Comparison of ENCODE assay signal across 16 cellular contexts in the genomic region with DNA sequence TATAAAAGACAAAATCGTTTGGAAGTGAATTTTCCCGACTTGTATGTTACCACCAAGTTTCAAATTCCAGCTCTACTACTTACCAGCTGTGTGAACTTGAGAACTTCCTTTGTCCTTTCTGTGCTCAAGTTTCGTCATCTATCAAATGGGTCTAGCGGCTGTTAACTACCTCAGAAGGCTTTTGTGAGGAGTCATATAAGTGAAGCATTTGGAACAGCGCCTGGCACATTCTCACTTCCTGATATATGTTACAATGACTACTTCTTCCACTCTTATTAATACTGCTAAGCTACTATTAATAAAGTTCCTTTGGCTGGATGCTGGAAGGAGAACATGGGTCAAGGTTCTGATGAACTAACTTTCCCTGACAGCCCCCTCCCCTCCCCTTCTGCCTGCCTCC.
DNase-seq lines count a peak whose midpoint lies in the region; ATAC-seq, FAIRE-seq and TF ChIP-seq lines count a peak whose summit lies in the region.
"Had no signal": no experiment of that assay in that cellular context is flagged by ENCODE, and none has a peak within 500 bp of the region (broad histone marks: within the 10 kb centered on the region; RNA-seq: fewer than 3 reads in every experiment).

No MANE protein-coding gene starts in this region.

- H2BK20ac ChIP-seq in IMR-90 (ENCODE audit: low read depth, low read length), result 0 out of 2 replicates have a peak overlapping the region, but pooled peaks have one; percentile 3

- BruUV-seq in A673 (replicated peaks; lab: Mats Ljungman, UMichigan) (no TSS peak), IMR-90 (replicated peaks; lab: Mats Ljungman, UMichigan) (no TSS peak), K562 (replicated peaks; lab: Mats Ljungman, UMichigan) (no TSS peak)

- H2BK120ac ChIP-seq in IMR-90 (ENCODE audit: low read depth, low read length), result 0 out of 2 replicates have a peak overlapping the region, but pooled peaks have one; percentile 45

- peak overlapping the region; percentile 64 for H2BK5ac ChIP-seq in IMR-90 (ENCODE audit: low read depth, low read length, poor library complexity, severe bottlenecking)

- no peak for TF ChIP-seq EP300 in K562 (IDR thresholded peaks at IDR 0.05; ENCODE audit: low read length)

- no peaks in the 10 kb centered on the region for H3K36me3 ChIP-seq in A673 (ENCODE audit: insufficient read depth, low read length, poor library complexity, severe bottlenecking)
- H3K36me3 ChIP-seq in IMR-90 (ENCODE audit: control insufficient read depth, insufficient read depth, low read length), result peaks cover 16% of the 10 kb centered on the region
- no peaks in the 10 kb centered on the region for H3K36me3 ChIP-seq in K562 (ENCODE audit: control insufficient read depth, insufficient read depth, low read length)
- H3K36me3 ChIP-seq in muscle layer of duodenum (ENCODE audit: control insufficient read depth in 1 of 2, insufficient read depth in 2 of 2, low read length in 2 of 2), result no peaks in the 10 kb centered on the region
- no peaks in the 10 kb centered on the region for H3K36me3 ChIP-seq in upper lobe of right lung

- peak; percentile 15; the same call in 1 of the 2 replicates for ATAC-seq in IMR-90 (ENCODE audit: low read depth)
- ATAC-seq in K562, result no peak
- no peak for ATAC-seq in activated T-helper 17 cell treated with anti-CD3 and anti-CD28 coated beads, Interleukin-2, amount 50 U/mL, for 72 hours (replicated peaks)
- no peak for ATAC-seq in upper lobe of right lung
- ATAC-seq: stimulated activated naive CD8-positive, alpha-beta T cell treated with anti-CD3 and anti-CD28 coated beads, Interleukin-15, Interleukin-2, amounts not matched to agents 100 U/mL and 50 U/mL, for 24 hours had no signal

- no peak overlapping the region for H3K23ac ChIP-seq in IMR-90 (ENCODE audit: low read depth, low read length)

- peak overlapping the region; percentile 23; the same call in 1 of the 2 replicates for H2AK5ac ChIP-seq in IMR-90 (ENCODE audit: low read depth, low read length)

- H3K56ac ChIP-seq in IMR-90 (ENCODE audit: extremely low read depth, insufficient read depth, low read length), result no peak overlapping the region

- H4K5ac ChIP-seq in IMR-90 (ENCODE audit: low read depth, low read length), result no peak overlapping the region

- peak; percentile 31 for DNase-seq in A673 (ENCODE audit: low spot score)
- DNase-seq in IMR-90, result peak; percentile 94
- no peak for DNase-seq in K562 (ENCODE audit: extremely low read depth in 1 of 4, low spot score in 3 of 4)
- no peak for DNase-seq in LoVo (ENCODE audit: low spot score)
- no peak for DNase-seq in activated CD4-positive, alpha-beta T cell treated with anti-CD3 and anti-CD28 coated beads for 4 hours
- no peak for DNase-seq in upper lobe of right lung
- DNase-seq: ACHN; endodermal cell; NCI-H2081 treated with DMSO at 0.1 percent for 48 hours; stimulated activated naive CD8-positive, alpha-beta T cell treated with anti-CD3 and anti-CD28 coated beads, Interleukin-15, Interleukin-2, amounts not matched to agents 100 U/mL and 50 U/mL, for 24 hours had no signal

- H3K27ac Mint-ChIP-seq in activated T-helper 17 cell treated with anti-CD3 and anti-CD28 coated beads, Interleukin-2, amount 50 U/mL, for 72 hours, result no peak overlapping the region
- H3K27ac Mint-ChIP-seq: activated naive CD4-positive, alpha-beta T cell treated with anti-CD3 and anti-CD28 coated beads, Interleukin-2, amount 50 U/mL, for 24 hours; endodermal cell had no signal

- in situ Hi-C loops in IMR-90 (cut with MboI; ENCODE audit: low sequenced_read_pairs), result no loop called here
- in situ Hi-C loops in K562 (cut with MboI), result no loop called here

- CTCF ChIA-PET in A673 (lab: Charles Lee), result no interaction called here
- CTCF ChIA-PET in IMR-90 (lab: Yijun Ruan, JAX), result no interaction called here
- CTCF ChIA-PET in K562 (lab: Yijun Ruan, JAX; ENCODE audit: low intra/inter-chr PET ratio), result no interaction called here

- H3K9me3 ChIP-seq in A673 (ENCODE audit: low read depth, low read length, poor library complexity, severe bottlenecking), result no peaks in the 10 kb centered on the region
- H3K9me3 ChIP-seq in IMR-90 (ENCODE audit: control insufficient read depth, insufficient read depth, low read length), result no peaks in the 10 kb centered on the region
- no peaks in the 10 kb centered on the region for H3K9me3 ChIP-seq in K562 (replicated peaks; ENCODE audit: control insufficient read depth, insufficient read depth, low read depth, low read length)
- H3K9me3 ChIP-seq in muscle layer of duodenum (ENCODE audit: control insufficient read depth in 1 of 2, low read length in 2 of 2), result no peaks in the 10 kb centered on the region
- H3K9me3 ChIP-seq in upper lobe of right lung, result no peaks in the 10 kb centered on the region

- no peaks in the 10 kb centered on the region for H3K27me3 ChIP-seq in A673 (replicated peaks; ENCODE audit: insufficient read depth, low read depth, low read length, poor library complexity)
- H3K27me3 ChIP-seq in IMR-90 (ENCODE audit: control insufficient read depth, insufficient read depth, low read length), result no peaks in the 10 kb centered on the region
- H3K27me3 ChIP-seq in K562 (ENCODE audit: control insufficient read depth in 2 of 2, insufficient read depth in 2 of 2, low read length in 2 of 2), result no peaks in the 10 kb centered on the region
- H3K27me3 ChIP-seq in muscle layer of duodenum (ENCODE audit: low read depth, low read length), result no peaks in the 10 kb centered on the region
- no peaks in the 10 kb centered on the region for H3K27me3 ChIP-seq in upper lobe of right lung

- H3K14ac ChIP-seq in IMR-90 (replicated peaks; ENCODE audit: low read depth, low read length), result no peak overlapping the region

- H3K4me3 Mint-ChIP-seq in activated T-helper 17 cell treated with anti-CD3 and anti-CD28 coated beads, Interleukin-2, amount 50 U/mL, for 72 hours, result no peak overlapping the region
- H3K4me3 Mint-ChIP-seq: activated naive CD4-positive, alpha-beta T cell treated with anti-CD3 and anti-CD28 coated beads, Interleukin-2, amount 50 U/mL, for 24 hours; central memory CD8-positive, alpha-beta T cell; endodermal cell had no signal

- intact Hi-C loops in A673 (cut with micrococcal nuclease; ENCODE audit: unreplicated experiment), result no loop called here
- intact Hi-C loops in IMR-90 (cut with micrococcal nuclease), result no loop called here
- intact Hi-C loops in K562 (cut with micrococcal nuclease), result no loop called here
- intact Hi-C loops in upper lobe of right lung (cut with DNase I), result no loop called here

- H3K4ac ChIP-seq in IMR-90 (ENCODE audit: low read depth, low read length), result peak overlapping the region; percentile 56; the same call in 1 of the 2 replicates

- POLR2A ChIA-PET in A673 (lab: Charles Lee; ENCODE audit: low non-redundant PET) (no interaction called here), IMR-90 (lab: Charles Lee; ENCODE audit: unreplicated experiment) (no interaction called here), K562 (lab: Yijun Ruan, JAX) (interaction anchor here (0.7 to 1.6 kb wide), 3 partner anchors 9 to 61 kb away, joined by 3 to 5 read pairs (median 4); no protein-coding TSS in a partner anchor)

- H4K91ac ChIP-seq in IMR-90 (ENCODE audit: insufficient read depth, low read depth, low read length), result no peak overlapping the region

- TF ChIP-seq POLR2A in IMR-90 (IDR thresholded peaks at IDR 0.05; ENCODE audit: low read depth, low read length) (no peak), K562 (conservative IDR thresholded peaks at IDR 0.05) (no peak)

- H4K20me1 ChIP-seq in IMR-90 (ENCODE audit: insufficient read depth, low read length) (peaks cover 81% of the 10 kb centered on the region; the same call in 1 of the 2 replicates), K562 (replicated peaks; ENCODE audit: control insufficient read depth, insufficient read depth, low read length) (no peaks in the 10 kb centered on the region)

- H3K9ac ChIP-seq in IMR-90 (ENCODE audit: low read depth, low read length) (no peak overlapping the region), K562 (ENCODE audit: insufficient read depth in 1 of 2, low read depth in 2 of 2, low read length in 2 of 2) (no peak overlapping the region)

- no peaks in the 10 kb centered on the region for H3K36me3 Mint-ChIP-seq in activated T-helper 17 cell treated with anti-CD3 and anti-CD28 coated beads, Interleukin-2, amount 50 U/mL, for 72 hours (ENCODE audit: low read depth)
- H3K36me3 Mint-ChIP-seq: activated naive CD4-positive, alpha-beta T cell treated with anti-CD3 and anti-CD28 coated beads, Interleukin-2, amount 50 U/mL, for 24 hours had no signal

- no peak overlapping the region for H3K18ac ChIP-seq in IMR-90 (ENCODE audit: low read depth, low read length)

- no peaks in the 10 kb centered on the region for H3K27me3 Mint-ChIP-seq in activated T-helper 17 cell treated with anti-CD3 and anti-CD28 coated beads, Interleukin-2, amount 50 U/mL, for 72 hours
- H3K27me3 Mint-ChIP-seq: activated naive CD4-positive, alpha-beta T cell treated with anti-CD3 and anti-CD28 coated beads, Interleukin-2, amount 50 U/mL, for 24 hours had no signal

- H3K9me1 ChIP-seq in IMR-90 (ENCODE audit: insufficient read depth, low read length) (peaks cover 17% of the 10 kb centered on the region), K562 (ENCODE audit: control insufficient read depth, insufficient read depth, low read length) (no peaks in the 10 kb centered on the region)

- WGBS in IMR-90 (ENCODE audit: extremely low coverage in 2 of 2, insufficient read length in 1 of 2), 2 experiments, result no CpG with 5 or more reads among the region's 5 CpGs
- 25% methylated on average over 5 of the region's 5 CpGs for WGBS in K562 (ENCODE audit: insufficient coverage, low coverage, missing lambda C conversion rate)

- H3K9me3 Mint-ChIP-seq in activated T-helper 17 cell treated with anti-CD3 and anti-CD28 coated beads, Interleukin-2, amount 50 U/mL, for 72 hours, result no peaks in the 10 kb centered on the region
- H3K9me3 Mint-ChIP-seq: activated naive CD4-positive, alpha-beta T cell treated with anti-CD3 and anti-CD28 coated beads, Interleukin-2, amount 50 U/mL, for 24 hours; central memory CD8-positive, alpha-beta T cell; endodermal cell had no signal

- H3K4me1 ChIP-seq in A673 (ENCODE audit: insufficient read depth, low read length, poor library complexity, severe bottlenecking) (peaks cover 81% of the 10 kb centered on the region), IMR-90 (ENCODE audit: control insufficient read depth, insufficient read depth, low read length) (peaks cover 22% of the 10 kb centered on the region), K562 (replicated peaks in 1 of 2; ENCODE audit: control insufficient read depth in 2 of 2, insufficient read depth in 2 of 2, low read length in 2 of 2) (no peaks in the 10 kb centered on the region), muscle layer of duodenum (ENCODE audit: control insufficient read depth in 1 of 2, insufficient read depth in 2 of 2, low read length in 2 of 2) (peaks cover 0 to 60% of the 10 kb centered on the region in 2 donors), upper lobe of right lung (no peaks in the 10 kb centered on the region)

- H3K4me3 ChIP-seq in A673 (ENCODE audit: low read depth, low read length, poor library complexity, severe bottlenecking) (no peak overlapping the region), IMR-90 (ENCODE audit: insufficient read depth, low read depth, low read length) (no peak overlapping the region), K562 (no peak overlapping the region), muscle layer of duodenum (ENCODE audit: low read depth in 1 of 2, low read length in 2 of 2) (no peak overlapping the region), upper lobe of right lung (no peak overlapping the region)

- no peak overlapping the region for H2BK15ac ChIP-seq in IMR-90 (ENCODE audit: low read depth, low read length)

- no peak for FAIRE-seq in K562 (lab: Jason Lieb, UNC)
- FAIRE-seq: G401.6, islet of Langerhans had no signal

- no peak for TF ChIP-seq CTCF in A673 (conservative IDR thresholded peaks at IDR 0.05; ENCODE audit: low read depth, low read length)
- no peak for TF ChIP-seq CTCF in IMR-90 (conservative IDR thresholded peaks at IDR 0.05; ENCODE audit: low read depth, low read length)
- no peak for TF ChIP-seq CTCF in K562 (IDR thresholded peaks at IDR 0.05 in 2 of 3, conservative IDR thresholded peaks at IDR 0.05 in 1 of 3; ENCODE audit: insufficient read depth in 2 of 3, low read depth in 1 of 3, low read length in 3 of 3)
- no peak for TF ChIP-seq CTCF in upper lobe of right lung (IDR thresholded peaks at IDR 0.05)

- H2AK9ac ChIP-seq in IMR-90 (replicated peaks; ENCODE audit: low read depth, low read length, poor library complexity), result no peak overlapping the region

- peak overlapping the region; percentile 4 to 15; a peak in 1 of 4 replicates for H4K8ac ChIP-seq in IMR-90 (ENCODE audit: low read depth in 2 of 2, low read length in 2 of 2)

- H3K79me2 ChIP-seq in K562 (ENCODE audit: control insufficient read depth, insufficient read depth, low read length), result no peaks in the 10 kb centered on the region

- TF ChIP-seq RAD21 in IMR-90 (IDR thresholded peaks at IDR 0.05; ENCODE audit: low read length) (no peak), K562 (CRISPR knock-in tag; conservative IDR thresholded peaks at IDR 0.05 in 1 of 2, IDR thresholded peaks at IDR 0.05 in 1 of 2) (no peak)

- no peak overlapping the region for H3K4me2 ChIP-seq in IMR-90 (ENCODE audit: low read depth, low read length)
- H3K4me2 ChIP-seq in K562 (ENCODE audit: insufficient read depth, low read length), result no peak overlapping the region

- no peak overlapping the region for H3K27ac ChIP-seq in A673 (ENCODE audit: low read depth, low read length, poor library complexity, severe bottlenecking)
- H3K27ac ChIP-seq in IMR-90 (ENCODE audit: insufficient read depth, low read length), result peak overlapping the region; percentile 71
- no peak overlapping the region for H3K27ac ChIP-seq in K562 (ENCODE audit: extremely low read depth, low read depth, low read length)
- H3K27ac ChIP-seq in muscle layer of duodenum (ENCODE audit: low read length), result peak overlapping the region; percentile 57
- no peak overlapping the region for H3K27ac ChIP-seq in upper lobe of right lung

- H2AFZ ChIP-seq in IMR-90 (replicated peaks; ENCODE audit: low read length, poor library complexity) (no peak overlapping the region), K562 (ENCODE audit: low read depth, low read length) (no peak overlapping the region)

- dilution Hi-C loops in IMR-90 (cut with HindIII; ENCODE audit: low sequenced_read_pairs, unreplicated experiment), result no loop called here

- no peaks in the 10 kb centered on the region for H3K4me1 Mint-ChIP-seq in activated T-helper 17 cell treated with anti-CD3 and anti-CD28 coated beads, Interleukin-2, amount 50 U/mL, for 72 hours
- H3K4me1 Mint-ChIP-seq: activated naive CD4-positive, alpha-beta T cell treated with anti-CD3 and anti-CD28 coated beads, Interleukin-2, amount 50 U/mL, for 24 hours; central memory CD8-positive, alpha-beta T cell had no signal

- peaks cover 16 to 64% of the 10 kb centered on the region in 2 experiments for H3K79me1 ChIP-seq in IMR-90 (ENCODE audit: low read depth in 1 of 2, low read length in 2 of 2)

Comparison
In these comparisons a context has a peak if more than half of its experiments do, and no peak if none do; other contexts are left out.
1. DNase-seq: peak in A673 (single experiment) and IMR-90 (single experiment); none in K562 (0 of 4), LoVo (single experiment), activated CD4-positive, alpha-beta T cell treated with anti-CD3 and anti-CD28 coated beads for 4 hours (0 of 2) and upper lobe of right lung (single experiment).
2. H3K27ac ChIP-seq: peak in IMR-90 (single experiment) and muscle layer of duodenum (single experiment); none in A673 (single experiment), K562 (single experiment) and upper lobe of right lung (single experiment).